ENCODE assay signal across 8 cellular contexts in genomic region chr19:44954649-44955499, GRCh38. TPM values are rescaled to one million over a fixed set of nuclear protein-coding genes. Genes with fewer than 3 reads are reported as not detected.
DNase-seq lines count a peak whose midpoint lies in the region; ATAC-seq, FAIRE-seq and TF ChIP-seq lines count a peak whose summit lies in the region.

TSS of gene CLPTM1 (plus strand) at chr19:44955380. CDS start at chr19:44955396, 16 bp downstream.

- 0% methylated on average over 60 to 64 of the region's 65 CpGs for WGBS in mesodermal cell (ENCODE audit: insufficient coverage in 2 of 2), 2 experiments

- no peaks in the 10 kb centered on the region for H4K20me1 ChIP-seq in OCI-LY1 (ENCODE audit: insufficient read depth, low read length)

- H3K9ac ChIP-seq in OCI-LY1 (ENCODE audit: low read length), result peak within 1 kb of the TSS; percentile 93

- H3F3A ChIP-seq in OCI-LY1 (ENCODE audit: insufficient read depth, low read length), result no peaks in the 10 kb centered on the region

- DNase-seq in D721Med (ENCODE audit: insufficient read length, low spot score) (peak; percentile 93), HuH-7 (ENCODE audit: low spot score) (peak; percentile 97)
- peak; percentile 95 for DNase-seq in activated CD8-positive, alpha-beta memory T cell treated with anti-CD3 and anti-CD28 coated beads, Interleukin-2, amount 50 U/mL, for 4 hours
- peak; percentile 97 for DNase-seq in stimulated activated CD8-positive, alpha-beta memory T cell treated with anti-CD3 and anti-CD28 coated beads, Interleukin-15, amount 100 ng/mL, for 24 hours (ENCODE audit: low read depth)

- H3K79me2 ChIP-seq in OCI-LY1 (ENCODE audit: insufficient read depth, low read length), result peaks cover 46% of the 10 kb centered on the region

- peak within 1 kb of the TSS; percentile 77 for H3K4me3 ChIP-seq in OCI-LY1 (ENCODE audit: low read depth, low read length, poor library complexity, severe bottlenecking)
- peak within 1 kb of the TSS; percentile 97 for H3K4me3 ChIP-seq in mesodermal cell (ENCODE audit: extremely low read depth, insufficient read depth, low read length, poor library complexity, severe bottlenecking)

- H3K9me2 ChIP-seq in OCI-LY1 (ENCODE audit: low read depth, low read length), result no peaks in the 10 kb centered on the region

- H3K36me3 ChIP-seq in OCI-LY1 (ENCODE audit: insufficient read depth, low read length) (peaks cover 3% of the 10 kb centered on the region; the same call in 1 of the 2 replicates), mesodermal cell (ENCODE audit: control insufficient read depth, insufficient read depth, low read length) (peaks cover 11% of the 10 kb centered on the region)

- peak; percentile 69 for ATAC-seq in GM21526 (IDR thresholded peaks at IDR 0.05; ENCODE audit: low FRiP score, unreplicated experiment)

- H3K4me1 ChIP-seq in OCI-LY1 (ENCODE audit: insufficient read depth, low read length, severe bottlenecking), result peaks cover 45% of the 10 kb centered on the region
- H3K4me1 ChIP-seq in mesodermal cell (ENCODE audit: control insufficient read depth, insufficient read depth, low read length, poor library complexity, severe bottlenecking), result peaks cover 13% of the 10 kb centered on the region

- H2AFZ ChIP-seq in OCI-LY1 (ENCODE audit: low read length), result no peak within 1 kb of the TSS

- H3K9me3 ChIP-seq in OCI-LY1 (ENCODE audit: low read length), result no peaks in the 10 kb centered on the region
- H3K9me3 ChIP-seq in mesodermal cell (ENCODE audit: control insufficient read depth, low read length), result no peaks in the 10 kb centered on the region

- TF ChIP-seq CTCF in D721Med (IDR thresholded peaks at IDR 0.05; ENCODE audit: insufficient read depth, missing control alignments), result no peak
- TF ChIP-seq CTCF in OCI-LY1 (IDR thresholded peaks at IDR 0.05; ENCODE audit: low read length), result no peak

- no peaks in the 10 kb centered on the region for H3K27me3 ChIP-seq in OCI-LY1 (ENCODE audit: insufficient read depth, low read length)

- in situ Hi-C loops in endometrial microvascular endothelial cells (cut with HindIII; ENCODE audit: inconsistent ontology term, low pct_unique_long_range_greater_than_20kb, low sequenced_read_pairs), result no loop called here

- H3K4me2 ChIP-seq in OCI-LY1 (ENCODE audit: low read length), result peak within 1 kb of the TSS; percentile 97

- FAIRE-seq in D721Med (lab: Jason Lieb, UNC), result no peak

- H3K27ac ChIP-seq in OCI-LY1 (ENCODE audit: low read depth, low read length, poor library complexity, severe bottlenecking) (peak within 1 kb of the TSS; percentile 84), mesodermal cell (ENCODE audit: low read depth, low read length, severe bottlenecking) (peak within 1 kb of the TSS; percentile 83)

RNA-seq across cellular contexts. Expression of gene CLPTM1, which starts in this region (rescaled TPM):
- total RNA-seq in endometrial microvascular endothelial cells (ENCODE audit: inconsistent ontology term), result 80.3 TPM
- polyA plus RNA-seq in mesodermal cell (2013, experiment 1 of 2), result 80.4 TPM
- polyA plus RNA-seq in mesodermal cell (2013, experiment 2 of 2), result 70.8 TPM

Comparison
In these comparisons a context has a peak if more than half of its experiments do, and no peak if none do; other contexts are left out.
1. Peak in every context shown above with its lines: DNase-seq, ATAC-seq, H3K4me3 ChIP-seq and H3K27ac ChIP-seq.